Comparison of ENCODE assay signal across 10 cellular contexts in genomic region chr12:53327435-53328042, GRCh38. TPM values are rescaled to one million over a fixed set of nuclear protein-coding genes. Genes with fewer than 3 reads are reported as not detected.
DNase-seq lines count a peak whose midpoint lies in the region; ATAC-seq and TF ChIP-seq lines count a peak whose summit lies in the region.
"Had no signal": no experiment of that assay in that cellular context is flagged by ENCODE, and none has a peak within 500 bp of the region (broad histone marks: within the 10 kb centered on the region; RNA-seq: fewer than 3 reads in every experiment).

No MANE protein-coding gene starts in this region.

- H3K27ac ChIP-seq in HEK293 (ENCODE audit: extremely low read depth, low read depth, low read length) (no peak overlapping the region), angular gyrus (ENCODE audit: low read depth, low read length) (peak overlapping the region; percentile 75), liver (ENCODE audit: low read depth in 1 of 2, low read length in 2 of 2) (no peak overlapping the region)

- WGBS in liver, result 82% methylated on average over 3 of the region's 3 CpGs

- no peak overlapping the region for H3K4me3 ChIP-seq in HEK293 (ENCODE audit: low read depth, low read length)
- H3K4me3 ChIP-seq in liver (ENCODE audit: low read depth in 1 of 3, low read length in 3 of 3), result no peak overlapping the region

- H3K9me3 ChIP-seq in HEK293 (ENCODE audit: control insufficient read depth, insufficient read depth, low read depth, low read length) (no peaks in the 10 kb centered on the region), liver (ENCODE audit: control insufficient read depth in 4 of 4, low read length in 3 of 4) (no peaks in the 10 kb centered on the region)

- TF ChIP-seq RAD21 in liver (IDR thresholded peaks at IDR 0.05), result peak; percentile 60 to 64

- H3K9ac ChIP-seq in liver (ENCODE audit: low read depth in 1 of 2, low read length in 2 of 2), result no peak overlapping the region

- CTCF ChIA-PET in HEK293 (lab: Yijun Ruan, JAX), result interaction anchor here (0.5 to 12.7 kb wide), 11 partner anchors 8 to 432 kb away, joined by 3 to 156 read pairs (median 4); partner anchors contain the start of genes NPFF and SP7

- POLR2A ChIA-PET in HEK293 (lab: Yijun Ruan, JAX), result interaction anchor here (1.1 to 2.0 kb wide), 3 partner anchors 8 to 147 kb away, joined by 3 to 5 read pairs (median 4); partner anchors contain the start of genes SP7 and ZNF740

- H3K27me3 ChIP-seq in liver (ENCODE audit: control insufficient read depth in 4 of 4, insufficient read depth in 4 of 4, low read length in 3 of 4), result no peaks in the 10 kb centered on the region

- no peaks in the 10 kb centered on the region for H3K36me3 ChIP-seq in HEK293 (ENCODE audit: control insufficient read depth in 2 of 2, insufficient read depth in 1 of 2, low read length in 2 of 2)
- no peaks in the 10 kb centered on the region for H3K36me3 ChIP-seq in liver (ENCODE audit: control insufficient read depth in 4 of 4, insufficient read depth in 3 of 4, low read depth in 1 of 4, low read length in 3 of 4)

- no peak for ATAC-seq in HG02852 (IDR thresholded peaks at IDR 0.05; ENCODE audit: unreplicated experiment)

- TF ChIP-seq CTCF in HEK293 (tag by site-specific recombination; IDR thresholded peaks at IDR 0.05) (0 out of 2 replicates have a peak, but pooled peaks have one; percentile 6), liver (IDR thresholded peaks at IDR 0.05; ENCODE audit: low read depth, low read length, missing input control) (peak; percentile 27)

- DNase-seq in AML-193 (lab: John Stamatoyannopoulos, UW) (peak; percentile 11 to 30), midbrain (lab: John Stamatoyannopoulos, UW) (no peak)
- DNase-seq in stimulated activated naive CD4-positive, alpha-beta T cell treated with Interleukin-2 at 50 U/mL for 16 hours (lab: John Stamatoyannopoulos, UW), result no peak
- no peak for DNase-seq in effector CD4-positive, alpha-beta T cell
- DNase-seq: SIG-M5; stimulated activated CD8-positive, alpha-beta memory T cell treated with anti-CD3 and anti-CD28 coated beads, Interleukin-4, amount 100 ng/mL, for 48 hours had no signal

- no peaks in the 10 kb centered on the region for H3K4me1 ChIP-seq in HEK293 (ENCODE audit: control insufficient read depth, insufficient read depth, low read length)
- peaks cover 0 to 22% (median 12%) of the 10 kb centered on the region in 4 donors for H3K4me1 ChIP-seq in liver (ENCODE audit: control insufficient read depth in 4 of 4, insufficient read depth in 4 of 4, low read length in 3 of 4)

TF ChIP-seq in HEK293, 187 proteins besides CTCF, POLR2A, EP300 and RAD21:
- TF ChIP-seq ZNF600 (tag by site-specific recombination; IDR thresholded peaks at IDR 0.05), result peak; percentile 53; the same call in 1 of the 2 replicates
- no peak for TF ChIP-seq ZNF133 (tag by site-specific recombination; IDR thresholded peaks at IDR 0.05)
- TF ChIP-seq ZNF654 (tag by site-specific recombination; IDR thresholded peaks at IDR 0.05; ENCODE audit: low read depth), result peak; percentile 26
- peak; percentile 56; the same call in 1 of the 2 replicates for TF ChIP-seq PRDM1 (tag by site-specific recombination; IDR thresholded peaks at IDR 0.05)

TF ChIP-seq in liver, 16 proteins besides CTCF, POLR2A, EP300 and RAD21:
- TF ChIP-seq RXRA (IDR thresholded peaks at IDR 0.05) (peak in 1 of 2 donors; percentile 14), REST (IDR thresholded peaks at IDR 0.05) (no peak), JUND (IDR thresholded peaks at IDR 0.05) (no peak), FOXA2 (IDR thresholded peaks at IDR 0.05) (no peak)

RNA-seq across cellular contexts. Expression of gene AAAS, which starts 6.1 kb away (rescaled TPM):
- total RNA-seq in liver, result 10 to 100 TPM; 25.4 to 37.0 TPM
- 10 to 100 TPM; 17.3 to 18.8 TPM for polyA plus RNA-seq in liver

RNA-seq across cellular contexts. Expression of gene SP7, which starts 8.6 kb away (rescaled TPM):
- not detected for total RNA-seq in liver
- polyA plus RNA-seq in liver, result not detected

RNA-seq across cellular contexts. Expression of gene MYG1, which starts 28.0 kb away (rescaled TPM):
- total RNA-seq in liver, result 10 to 100 TPM; 15.0 to 18.8 TPM
- polyA plus RNA-seq in liver, result 10 to 100 TPM; 19.8 to 28.0 TPM

RNA-seq across cellular contexts. Expression of gene PFDN5, which starts 32.2 kb away (rescaled TPM):
- total RNA-seq in liver, result 100 to 1,000 TPM; 118 to 176 TPM
- polyA plus RNA-seq in liver, result 100 to 1,000 TPM; 237 to 245 TPM

RNA-seq across cellular contexts. Expression of gene SP1, which starts 52.4 kb away (rescaled TPM):
- 10 to 100 TPM; 28.4 to 36.5 TPM for total RNA-seq in liver
- 1 to 10 TPM; 3.8 to 7.9 TPM for polyA plus RNA-seq in liver

Comparison
In these comparisons a context has a peak if more than half of its experiments do, and no peak if none do; other contexts are left out.
1. DNase-seq: peak in AML-193 (2 of 2); none in stimulated activated naive CD4-positive, alpha-beta T cell treated with Interleukin-2 at 50 U/mL for 16 hours (single experiment), effector CD4-positive, alpha-beta T cell (single experiment) and midbrain (single experiment).